In genomic region chr16:89489040-89489721, GRCh38 we compare ENCODE assay signal across 8 cellular contexts. TPM values are rescaled to one million over a fixed set of nuclear protein-coding genes. Genes with fewer than 3 reads are reported as not detected.
A peak's percentile ranks its signal among the peaks of the same experiment; 100 is the strongest.
DNase-seq lines count a peak whose midpoint lies in the region; ATAC-seq and TF ChIP-seq lines count a peak whose summit lies in the region.

No MANE protein-coding gene starts in this region.

- H3K4me3 ChIP-seq in fibroblast of the aortic adventitia (ENCODE audit: low read depth, low read length): peak overlapping the region; percentile 71

- CTCF ChIA-PET in RWPE1 (lab: Yijun Ruan, JAX): interaction anchor here (0.6 to 1.3 kb wide), 6 partner anchors 20 to 132 kb away, joined by 3 to 7 read pairs (median 3); no protein-coding TSS in a partner anchor

- peak overlapping the region; percentile 96 for H3K27ac ChIP-seq in RWPE1

- H3K27ac Mint-ChIP-seq in nephron: peak overlapping the region; percentile 93 to 98 (median 97)

- no peaks in the 10 kb centered on the region for H3K36me3 Mint-ChIP-seq in nephron (ENCODE audit: low read depth)

- no peaks in the 10 kb centered on the region for H3K27me3 Mint-ChIP-seq in nephron (ENCODE audit: low read depth)

- peaks cover 68% of the 10 kb centered on the region for H3K4me1 Mint-ChIP-seq in nephron

- peak overlapping the region; percentile 94 to 96 (median 94) for H3K4me3 Mint-ChIP-seq in nephron

- H3K9me3 Mint-ChIP-seq in nephron: no peaks in the 10 kb centered on the region

- no peak for ATAC-seq in GM21717 (IDR thresholded peaks at IDR 0.05; ENCODE audit: unreplicated experiment)

- POLR2A ChIA-PET in RWPE1 (lab: Yijun Ruan, JAX; ENCODE audit: low non-redundant PET): no interaction called here

- TF ChIP-seq CTCF in RWPE1 (conservative IDR thresholded peaks at IDR 0.05; ENCODE audit: low read depth) (no peak), fibroblast of the aortic adventitia (IDR thresholded peaks at IDR 0.05; ENCODE audit: insufficient read depth, low read length) (peak; percentile 51), nephron (IDR thresholded peaks at IDR 0.05; ENCODE audit: unreplicated experiment in 3 of 3) (peak; percentile 24 to 29 (median 27))

- DNase-seq in GM04504 (ENCODE audit: low read depth) (peak; percentile 88), HT-29 (ENCODE audit: low spot score) (peak; percentile 90), RWPE1 (ENCODE audit: low spot score) (peak; percentile 76), fibroblast of the aortic adventitia (ENCODE audit: low read depth) (peak; percentile 97)
- peak; percentile 77 for DNase-seq in activated T-helper 9 cell treated with anti-CD3 and anti-CD28 coated beads, Interleukin-2, amount 50 U/mL, for 16 hours (ENCODE audit: low read depth)
- DNase-seq in stimulated activated naive CD4-positive, alpha-beta T cell (lab: John Stamatoyannopoulos, UW): peak; percentile 69 to 88 (median 82)

RNA-seq across cellular contexts. Expression of gene ANKRD11, which starts 1.2 kb away (rescaled TPM):
- 92.5 and 122 TPM in 2 replicates for total RNA-seq in HT-29 (2014; rRNA removed; shearing (Covaris generic))
- 66.4 and 78.9 TPM in 2 replicates for total RNA-seq in fibroblast of the aortic adventitia (ENCODE audit: low replicate concordance)

RNA-seq across cellular contexts. Expression of gene SPG7, which starts 19.0 kb away (rescaled TPM):
- 150 and 162 TPM in 2 replicates for total RNA-seq in HT-29 (2014; rRNA removed; shearing (Covaris generic))
- 78.1 and 98.7 TPM in 2 replicates for total RNA-seq in fibroblast of the aortic adventitia (ENCODE audit: low replicate concordance)
